ENCODE assay signal across 9 cellular contexts in the genomic region with DNA sequence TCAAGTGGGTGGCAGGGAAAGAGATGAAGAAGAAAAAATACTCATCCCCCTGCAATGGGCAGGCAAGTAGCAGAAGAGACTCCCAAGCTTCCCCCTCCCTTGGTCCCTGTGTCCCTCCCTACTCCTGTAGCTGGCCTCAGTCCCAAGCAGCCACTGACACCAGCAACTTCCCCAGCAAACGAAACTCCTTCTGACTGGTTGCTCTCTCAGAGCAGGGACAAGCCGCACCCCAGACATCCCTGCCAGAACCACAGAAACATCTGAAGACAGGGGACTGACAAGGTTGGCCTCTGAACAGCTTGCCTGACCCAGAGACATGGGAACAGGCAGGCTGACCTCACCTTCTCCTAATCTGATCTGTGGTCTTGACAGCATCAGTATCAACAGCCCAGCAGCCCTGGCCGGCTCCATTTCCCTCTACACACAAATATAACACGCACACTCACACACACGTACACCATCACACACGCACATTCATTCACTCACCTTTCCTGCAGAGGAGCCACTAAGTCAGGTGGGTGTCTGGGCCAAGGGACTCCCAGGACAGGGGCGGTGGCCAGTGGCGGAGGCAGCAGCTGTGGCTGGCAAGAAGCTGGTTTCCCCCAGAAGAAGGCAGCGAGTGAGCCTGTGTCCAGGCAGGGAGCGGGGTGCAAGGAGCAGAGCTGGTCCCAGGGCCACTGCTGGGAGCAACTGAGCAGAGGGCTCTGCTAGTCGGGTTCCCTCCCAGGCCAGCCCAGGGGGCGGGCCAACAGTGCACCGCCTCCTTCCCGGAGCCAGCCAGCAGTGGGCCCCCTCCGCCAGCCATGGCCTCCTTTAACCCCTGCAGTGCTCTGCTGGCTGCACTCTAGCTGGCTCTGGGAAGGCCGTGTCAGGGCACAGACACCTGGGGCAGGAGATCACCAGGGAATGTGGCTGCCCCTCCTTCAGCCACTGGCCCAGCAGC. TPM values are rescaled to one million over a fixed set of nuclear protein-coding genes. Genes with fewer than 3 reads are reported as not detected.
DNase-seq lines count a peak whose midpoint lies in the region; ATAC-seq and TF ChIP-seq lines count a peak whose summit lies in the region.
"Had no signal": no experiment of that assay in that cellular context is flagged by ENCODE, and none has a peak within 500 bp of the region (broad histone marks: within the 10 kb centered on the region; RNA-seq: fewer than 3 reads in every experiment).

No MANE protein-coding gene starts in this region.

- H2AFZ ChIP-seq in hepatocyte (no peak overlapping the region), MM.1S (ENCODE audit: low read length) (no peak overlapping the region)

- H3K27ac ChIP-seq in hepatocyte: peak overlapping the region; percentile 75
- no peak overlapping the region for H3K27ac ChIP-seq in MM.1S (ENCODE audit: low read length)
- H3K27ac ChIP-seq: neutrophil had no signal

- H3K4me3 ChIP-seq in hepatocyte: no peak overlapping the region
- H3K4me3 ChIP-seq in MM.1S (ENCODE audit: low read length): no peak overlapping the region

- 14% methylated on average over 16 of the region's 16 CpGs for WGBS in hepatocyte (ENCODE audit: low lambda C conversion rate, missing lambda C conversion rate)

- H3K36me3 ChIP-seq in hepatocyte (replicated peaks; ENCODE audit: insufficient read depth, low read depth): no peaks in the 10 kb centered on the region
- H3K36me3 ChIP-seq in MM.1S (replicated peaks; ENCODE audit: insufficient read depth, low read length): no peaks in the 10 kb centered on the region
- H3K36me3 ChIP-seq: neutrophil had no signal

- peaks cover 14% of the 10 kb centered on the region for H4K20me1 ChIP-seq in hepatocyte (ENCODE audit: insufficient read depth, poor library complexity, severe bottlenecking)
- no peaks in the 10 kb centered on the region for H4K20me1 ChIP-seq in MM.1S (ENCODE audit: insufficient read depth, low read length)

- no peaks in the 10 kb centered on the region for H3K9me3 ChIP-seq in hepatocyte (ENCODE audit: low read depth)
- no peaks in the 10 kb centered on the region for H3K9me3 ChIP-seq in MM.1S (replicated peaks; ENCODE audit: insufficient read depth, low read length)
- H3K9me3 ChIP-seq: neutrophil had no signal

- H3K79me2 ChIP-seq in hepatocyte (peaks cover 56% of the 10 kb centered on the region), MM.1S (ENCODE audit: low read length) (no peaks in the 10 kb centered on the region)

- DNase-seq in DMS53 treated with DMSO at 0.1 percent for 48 hours (lab: John Stamatoyannopoulos, UW; ENCODE audit: unreplicated experiment): peak; percentile 40
- DNase-seq in NAMALWA (ENCODE audit: low spot score): peak; percentile 6
- DNase-seq in anterior cingulate cortex (lab: John Stamatoyannopoulos, UW): peak in 55 of 58 donors; percentile 10 to 85 (median 67)
- DNase-seq in hepatocyte (ENCODE audit: low spot score): peak; percentile 93
- DNase-seq in renal cortical epithelial cell (ENCODE audit: low read depth): peak; percentile 65
- DNase-seq in activated effector memory CD4-positive, alpha-beta T cell treated with anti-CD3 and anti-CD28 coated beads, Interleukin-2, amount 50 U/mL, for 16 hours: no peak
- no peak for DNase-seq in MM.1S

- no peaks in the 10 kb centered on the region for H3K27me3 ChIP-seq in hepatocyte
- H3K27me3 ChIP-seq in MM.1S (replicated peaks; ENCODE audit: insufficient read depth, low read length): peaks cover 45% of the 10 kb centered on the region

- no peak overlapping the region for H3K9ac ChIP-seq in MM.1S (ENCODE audit: low read length)

- H3F3A ChIP-seq in MM.1S (ENCODE audit: insufficient read depth, low read length): no peaks in the 10 kb centered on the region

- TF ChIP-seq CTCF in hepatocyte (IDR thresholded peaks at IDR 0.05; ENCODE audit: poor library complexity) (peak; percentile 40), MM.1S (IDR thresholded peaks at IDR 0.05; ENCODE audit: low read length) (no peak)

- H3K4me2 ChIP-seq in hepatocyte (peak overlapping the region; percentile 87), MM.1S (ENCODE audit: low read depth, low read length) (no peak overlapping the region)

- no peaks in the 10 kb centered on the region for H3K9me2 ChIP-seq in hepatocyte (replicated peaks; ENCODE audit: insufficient read depth)
- H3K9me2 ChIP-seq in MM.1S (replicated peaks; ENCODE audit: insufficient read depth, low read length): no peaks in the 10 kb centered on the region

- ATAC-seq in GM18861 (IDR thresholded peaks at IDR 0.05; ENCODE audit: unreplicated experiment): no peak

- peaks cover 55% of the 10 kb centered on the region for H3K4me1 ChIP-seq in hepatocyte (ENCODE audit: insufficient read depth)
- H3K4me1 ChIP-seq in MM.1S (ENCODE audit: low read length): no peaks in the 10 kb centered on the region

RNA-seq across cellular contexts. Expression of gene TNS1, which starts 59.1 kb away (rescaled TPM):
- total RNA-seq in hepatocyte (22.9 and 27.6 TPM in 2 replicates), renal cortical epithelial cell (36.1 and 206 TPM in 2 replicates)
- 16.2 TPM in 2 replicates for polyA plus RNA-seq in hepatocyte

Comparison
In these comparisons a context has a peak if more than half of its experiments do, and no peak if none do; other contexts are left out.
1. DNase-seq: peak in DMS53 treated with DMSO at 0.1 percent for 48 hours (single experiment), NAMALWA (single experiment), anterior cingulate cortex (55 of 58), hepatocyte (single experiment) and renal cortical epithelial cell (single experiment); none in activated effector memory CD4-positive, alpha-beta T cell treated with anti-CD3 and anti-CD28 coated beads, Interleukin-2, amount 50 U/mL, for 16 hours (single experiment) and MM.1S (single experiment).